15 cellular contexts compared by ENCODE assay signal in genomic region chr17:56121661-56122060, GRCh38. TPM values are rescaled to one million over a fixed set of nuclear protein-coding genes. Genes with fewer than 3 reads are reported as not detected.
DNase-seq lines count a peak whose midpoint lies in the region; FAIRE-seq and TF ChIP-seq lines count a peak whose summit lies in the region.
"Had no signal": no experiment of that assay in that cellular context is flagged by ENCODE, and none has a peak within 500 bp of the region (broad histone marks: within the 10 kb centered on the region; RNA-seq: fewer than 3 reads in every experiment).

No MANE protein-coding gene starts in this region.

- H3K4me3 ChIP-seq in mammary epithelial cell (replicated peaks in 1 of 3; ENCODE audit: insufficient read depth in 1 of 3, low read depth in 2 of 3, low read length in 3 of 3) (no peak overlapping the region), SK-N-SH (ENCODE audit: low read depth in 2 of 2, low read length in 1 of 2) (no peak overlapping the region), hepatocyte (no peak overlapping the region)
- H3K4me3 ChIP-seq: pancreas, SJCRH30 had no signal

- H3K79me2 ChIP-seq in mammary epithelial cell (ENCODE audit: insufficient read depth, low read length): no peaks in the 10 kb centered on the region
- no peaks in the 10 kb centered on the region for H3K79me2 ChIP-seq in SK-N-SH (ENCODE audit: insufficient read depth)
- H3K79me2 ChIP-seq in hepatocyte: no peaks in the 10 kb centered on the region

- no peak for TF ChIP-seq EP300 in SK-N-SH (IDR thresholded peaks at IDR 0.05; ENCODE audit: borderline replicate concordance in 1 of 2, low read depth in 1 of 2, low read length in 1 of 2)

- H3K4me1 ChIP-seq in mammary epithelial cell (ENCODE audit: insufficient read depth, low read length): no peaks in the 10 kb centered on the region
- no peaks in the 10 kb centered on the region for H3K4me1 ChIP-seq in SK-N-SH (ENCODE audit: control insufficient read depth in 1 of 2, insufficient read depth in 2 of 2, low read depth in 1 of 2, low read length in 1 of 2)
- H3K4me1 ChIP-seq in hepatocyte (ENCODE audit: insufficient read depth): peaks cover 10% of the 10 kb centered on the region
- H3K4me1 ChIP-seq: pancreas, SJCRH30 had no signal

- no peaks in the 10 kb centered on the region for H3K36me3 ChIP-seq in mammary epithelial cell (ENCODE audit: insufficient read depth, low read length)
- H3K36me3 ChIP-seq in SK-N-SH (replicated peaks in 1 of 2; ENCODE audit: control insufficient read depth in 1 of 2, insufficient read depth in 2 of 2, low read length in 1 of 2): no peaks in the 10 kb centered on the region
- no peaks in the 10 kb centered on the region for H3K36me3 ChIP-seq in hepatocyte (replicated peaks; ENCODE audit: insufficient read depth, low read depth)
- H3K36me3 ChIP-seq: pancreas, SJCRH30 had no signal

- intact Hi-C loops in MCF 10A (cut with micrococcal nuclease): no loop called here
- intact Hi-C loops in mammary epithelial cell (cut with micrococcal nuclease): loop anchor here (2.0 to 10.0 kb wide), 2 partner anchors 277 to 359 kb away; no protein-coding TSS in a partner anchor

- no peak overlapping the region for H3K27ac ChIP-seq in mammary epithelial cell (ENCODE audit: insufficient read depth, low read depth, low read length)
- H3K27ac ChIP-seq in SK-N-SH (ENCODE audit: low read depth in 2 of 2, low read length in 1 of 2): no peak overlapping the region
- H3K27ac ChIP-seq in hepatocyte: no peak overlapping the region
- H3K27ac ChIP-seq: pancreas, SJCRH30 had no signal

- no peak overlapping the region for H2AFZ ChIP-seq in mammary epithelial cell (ENCODE audit: low read depth, low read length)
- no peak overlapping the region for H2AFZ ChIP-seq in SK-N-SH (ENCODE audit: low read depth)
- no peak overlapping the region for H2AFZ ChIP-seq in hepatocyte

- H3K27me3 ChIP-seq in mammary epithelial cell (ENCODE audit: insufficient read depth, low read length) (no peaks in the 10 kb centered on the region), SK-N-SH (ENCODE audit: insufficient read depth) (no peaks in the 10 kb centered on the region), hepatocyte (no peaks in the 10 kb centered on the region)
- H3K27me3 ChIP-seq: pancreas, SJCRH30 had no signal

- no peak overlapping the region for H3K4me3 Mint-ChIP-seq in MCF 10A (ENCODE audit: unreplicated experiment)
- H3K4me3 Mint-ChIP-seq: activated CD8-positive, alpha-beta T cell treated with anti-CD3 and anti-CD28 coated beads, Interleukin-2, amount 10 ng/mL, durations not matched to agents 7 days and 5 days; memory B cell; stimulated activated naive CD8-positive, alpha-beta T cell treated with anti-CD3 and anti-CD28 coated beads, Interleukin-15, Interleukin-2, amounts not matched to agents 100 ng/mL and 50 ng/mL, for 24 hours had no signal

- POLR2A ChIA-PET in MCF 10A (lab: Yijun Ruan, JAX) (no interaction called here), SK-N-SH (lab: Yijun Ruan, JAX) (no interaction called here)

- H4K20me1 ChIP-seq in mammary epithelial cell (ENCODE audit: insufficient read depth, low read length) (no peaks in the 10 kb centered on the region), SK-N-SH (ENCODE audit: insufficient read depth) (no peaks in the 10 kb centered on the region), hepatocyte (ENCODE audit: insufficient read depth, poor library complexity, severe bottlenecking) (no peaks in the 10 kb centered on the region)

- DNase-seq in MCF 10A (ENCODE audit: unreplicated experiment) (peak; percentile 8), mammary epithelial cell (no peak), SK-N-SH (no peak), hepatocyte (ENCODE audit: low spot score) (no peak), NCI-H1930 (lab: John Stamatoyannopoulos, UW) (no peak), frontal cortex (ENCODE audit: low spot score in 2 of 2) (no peak), RCC 7860 (ENCODE audit: low spot score) (no peak), LoVo (ENCODE audit: low spot score) (no peak)
- DNase-seq: activated CD8-positive, alpha-beta T cell treated with anti-CD3 and anti-CD28 coated beads, Interleukin-2, amount 10 ng/mL, durations not matched to agents 7 days and 5 days; amniotic stem cell; Calu3; pancreas; SJCRH30 had no signal

- H3K4me2 ChIP-seq in mammary epithelial cell (ENCODE audit: insufficient read depth, low read depth, low read length): no peak overlapping the region
- no peak overlapping the region for H3K4me2 ChIP-seq in SK-N-SH
- H3K4me2 ChIP-seq in hepatocyte: no peak overlapping the region

- no peaks in the 10 kb centered on the region for H3K4me1 Mint-ChIP-seq in MCF 10A (ENCODE audit: insufficient read depth, unreplicated experiment)
- H3K4me1 Mint-ChIP-seq: memory B cell had no signal

- 56% methylated on average over 2 of the region's 2 CpGs for WGBS in mammary epithelial cell (ENCODE audit: low coverage, missing lambda C conversion rate)
- WGBS in SK-N-SH (ENCODE audit: low lambda C conversion rate): 26% methylated on average over 2 of the region's 2 CpGs
- WGBS in hepatocyte (ENCODE audit: low lambda C conversion rate, missing lambda C conversion rate): 68% methylated on average over 2 of the region's 2 CpGs

- H3K36me3 Mint-ChIP-seq in MCF 10A (ENCODE audit: insufficient read depth, unreplicated experiment): no peaks in the 10 kb centered on the region
- H3K36me3 Mint-ChIP-seq: memory B cell had no signal

- no peaks in the 10 kb centered on the region for H3K9me3 Mint-ChIP-seq in MCF 10A (ENCODE audit: unreplicated experiment)
- H3K9me3 Mint-ChIP-seq: memory B cell; stimulated activated naive CD8-positive, alpha-beta T cell treated with anti-CD3 and anti-CD28 coated beads, Interleukin-15, Interleukin-2, amounts not matched to agents 100 ng/mL and 50 ng/mL, for 24 hours had no signal

- H3K27me3 Mint-ChIP-seq in MCF 10A (ENCODE audit: insufficient read depth, unreplicated experiment): no peaks in the 10 kb centered on the region
- H3K27me3 Mint-ChIP-seq: stimulated activated naive CD8-positive, alpha-beta T cell treated with anti-CD3 and anti-CD28 coated beads, Interleukin-15, Interleukin-2, amounts not matched to agents 100 ng/mL and 50 ng/mL, for 24 hours had no signal

- H3K9me2 ChIP-seq in SK-N-SH (no peaks in the 10 kb centered on the region), hepatocyte (replicated peaks; ENCODE audit: insufficient read depth) (no peaks in the 10 kb centered on the region)

- peak; percentile 8 for TF ChIP-seq CTCF in MCF 10A (IDR thresholded peaks at IDR 0.05; ENCODE audit: unreplicated experiment)
- peak in 1 of 2 donors; percentile 34 for TF ChIP-seq CTCF in mammary epithelial cell (conservative IDR thresholded peaks at IDR 0.05 in 1 of 2, IDR thresholded peaks at IDR 0.05 in 1 of 2; ENCODE audit: extremely low read depth in 1 of 2, insufficient read depth in 1 of 2, low read depth in 1 of 2, low read length in 2 of 2)
- TF ChIP-seq CTCF in SK-N-SH (IDR thresholded peaks at IDR 0.05): peak; percentile 53
- TF ChIP-seq CTCF in hepatocyte (IDR thresholded peaks at IDR 0.05; ENCODE audit: poor library complexity): peak; percentile 36

- no peak overlapping the region for H3K27ac Mint-ChIP-seq in MCF 10A (ENCODE audit: low read depth, unreplicated experiment)
- H3K27ac Mint-ChIP-seq: activated CD8-positive, alpha-beta T cell treated with anti-CD3 and anti-CD28 coated beads, Interleukin-2, amount 10 ng/mL, durations not matched to agents 7 days and 5 days; memory B cell; stimulated activated naive CD8-positive, alpha-beta T cell treated with anti-CD3 and anti-CD28 coated beads, Interleukin-15, Interleukin-2, amounts not matched to agents 100 ng/mL and 50 ng/mL, for 24 hours had no signal

- in situ Hi-C loops in mammary epithelial cell (cut with MboI; ENCODE audit: low sequenced_read_pairs in 2 of 2): loop anchor here in 1 of 2 donors (10.0 to 25.0 kb wide), 2 partner anchors 193 to 341 kb away; no protein-coding TSS in a partner anchor

- no peaks in the 10 kb centered on the region for H3F3A ChIP-seq in SK-N-SH (replicated peaks; ENCODE audit: insufficient read depth)

- H3K9ac ChIP-seq in mammary epithelial cell (ENCODE audit: insufficient read depth, low read length) (no peak overlapping the region), SK-N-SH (no peak overlapping the region)

- H3K9me3 ChIP-seq in mammary epithelial cell (replicated peaks; ENCODE audit: insufficient read depth, low read length): no peaks in the 10 kb centered on the region
- no peaks in the 10 kb centered on the region for H3K9me3 ChIP-seq in SK-N-SH
- H3K9me3 ChIP-seq in hepatocyte (ENCODE audit: low read depth): no peaks in the 10 kb centered on the region
- H3K9me3 ChIP-seq: pancreas, SJCRH30 had no signal

- peak; percentile 39 for TF ChIP-seq RAD21 in SK-N-SH (IDR thresholded peaks at IDR 0.05; ENCODE audit: low read length)

- CTCF ChIA-PET in MCF 10A (lab: Yijun Ruan, JAX) (interaction anchor here (0.7 kb wide), 1 partner anchor 889 kb away, joined by 3 read pairs; no protein-coding TSS in a partner anchor), mammary epithelial cell (lab: Charles Lee; ENCODE audit: low non-redundant PET) (no interaction called here), SK-N-SH (lab: Yijun Ruan, JAX) (no interaction called here)

- FAIRE-seq in frontal cortex (lab: Jason Lieb, UNC) (no peak), RCC 7860 (lab: Jason Lieb, UNC) (no peak)
- FAIRE-seq: pancreas had no signal

- dilution Hi-C loops in mammary epithelial cell (cut with HindIII; ENCODE audit: low sequenced_read_pairs): no loop called here

- no TSS peak for BruUV-seq in MCF 10A (replicated peaks; lab: Mats Ljungman, UMichigan)
- BruUV-seq in mammary epithelial cell (replicated peaks; lab: Mats Ljungman, UMichigan): no TSS peak

TF ChIP-seq in SK-N-SH, 30 proteins besides CTCF, POLR2A, EP300 and RAD21 (continues in another document):
- TF ChIP-seq POLR2AphosphoS5 (IDR thresholded peaks at IDR 0.05; ENCODE audit: low read depth, low read length): no peak
- no peak for TF ChIP-seq RFX5 (IDR thresholded peaks at IDR 0.05; ENCODE audit: low read length)
- TF ChIP-seq FOXM1 (IDR thresholded peaks at IDR 0.05; ENCODE audit: low read depth): no peak
- no peak for TF ChIP-seq TEAD4 (IDR thresholded peaks at IDR 0.05; ENCODE audit: borderline replicate concordance, insufficient read depth)
- no peak for TF ChIP-seq FOXJ3 (CRISPR knock-in tag; IDR thresholded peaks at IDR 0.05)
- TF ChIP-seq RXRA (IDR thresholded peaks at IDR 0.05; ENCODE audit: borderline replicate concordance, low read depth): no peak
- no peak for TF ChIP-seq ELF1 (IDR thresholded peaks at IDR 0.05)
- no peak for TF ChIP-seq CHD2 (IDR thresholded peaks at IDR 0.05; ENCODE audit: low read length, partially characterized antibody)
- no peak for TF ChIP-seq GATA2 (CRISPR knock-in tag; IDR thresholded peaks at IDR 0.05)
- no peak for TF ChIP-seq FOSL2 (IDR thresholded peaks at IDR 0.05; ENCODE audit: borderline replicate concordance, low read depth)

RNA-seq across cellular contexts. Expression of gene ANKFN1, which starts 31.6 kb away (rescaled TPM):
- total RNA-seq in MCF 10A (2022): 0.49 and 1.1 TPM in 2 replicates
- not detected for total RNA-seq in mammary epithelial cell
- not detected for polyA plus RNA-seq in mammary epithelial cell
- not detected for polyA minus RNA-seq in mammary epithelial cell
- 0.07 and 0.13 TPM in 2 replicates for polyA plus RNA-seq in SK-N-SH (2012; rRNA removed)
- polyA plus RNA-seq in SK-N-SH (2012; cell fraction: cytosol; rRNA removed): 0.14 and 0.23 TPM in 2 replicates
- 0.29 TPM in 2 replicates for polyA plus RNA-seq in SK-N-SH (2012; cell fraction: nucleus; rRNA removed)
- total RNA-seq in hepatocyte: 0.10 and 0.28 TPM in 2 replicates
- 0.83 and 1.2 TPM in 2 replicates for polyA plus RNA-seq in hepatocyte
- 2.4 TPM for total RNA-seq in frontal cortex
- total RNA-seq: activated CD8-positive, alpha-beta T cell treated with anti-CD3 and anti-CD28 coated beads, Interleukin-2, amount 10 ng/mL, durations not matched to agents 7 days and 5 days; Calu3 had no signal
